In the genomic region with DNA sequence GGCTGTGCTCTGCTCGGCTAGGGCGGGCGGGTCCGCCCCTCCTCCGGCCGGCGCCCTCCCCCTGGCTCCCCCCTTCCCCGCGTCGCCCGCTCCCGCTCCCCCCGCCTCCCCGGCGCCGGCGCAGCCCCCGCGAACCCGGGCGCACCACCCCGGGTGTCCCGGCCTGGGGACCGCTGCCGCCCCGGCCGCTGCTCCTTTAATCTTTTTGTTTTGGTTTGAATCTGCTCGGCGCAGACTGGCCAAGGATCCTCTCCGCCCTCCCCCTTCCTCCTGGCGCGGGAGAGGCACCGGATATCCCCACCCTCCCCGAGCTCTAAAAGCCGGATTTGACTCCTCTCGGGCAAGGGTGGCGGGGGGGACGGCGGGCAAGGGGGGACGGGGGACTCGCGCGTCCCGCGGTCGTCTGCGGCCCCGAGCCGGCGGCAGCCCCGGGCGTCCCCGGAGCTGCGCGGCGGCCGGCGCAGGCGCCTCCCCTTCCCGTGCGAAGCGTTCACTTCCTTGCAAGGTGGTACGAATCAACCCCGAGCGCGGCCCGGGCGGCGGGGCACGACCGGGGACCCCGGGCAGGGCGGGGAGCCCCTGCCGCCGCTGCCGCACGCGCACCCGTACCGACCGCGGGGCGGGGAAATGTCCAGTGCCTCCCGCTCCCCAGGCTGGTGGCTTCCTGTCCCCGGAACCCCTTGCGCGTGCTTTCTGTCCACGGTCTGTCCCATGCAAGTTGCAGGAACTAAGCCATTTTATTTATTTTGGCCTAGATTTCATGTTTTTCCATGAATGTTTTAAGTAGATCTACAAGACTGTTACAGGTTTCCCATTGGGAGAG, we compare ENCODE assay signal across 8 cellular contexts. TPM values are rescaled to one million over a fixed set of nuclear protein-coding genes. Genes with fewer than 3 reads are reported as not detected.
DNase-seq lines count a peak whose midpoint lies in the region; ATAC-seq, FAIRE-seq and TF ChIP-seq lines count a peak whose summit lies in the region.

A gene with protein sequence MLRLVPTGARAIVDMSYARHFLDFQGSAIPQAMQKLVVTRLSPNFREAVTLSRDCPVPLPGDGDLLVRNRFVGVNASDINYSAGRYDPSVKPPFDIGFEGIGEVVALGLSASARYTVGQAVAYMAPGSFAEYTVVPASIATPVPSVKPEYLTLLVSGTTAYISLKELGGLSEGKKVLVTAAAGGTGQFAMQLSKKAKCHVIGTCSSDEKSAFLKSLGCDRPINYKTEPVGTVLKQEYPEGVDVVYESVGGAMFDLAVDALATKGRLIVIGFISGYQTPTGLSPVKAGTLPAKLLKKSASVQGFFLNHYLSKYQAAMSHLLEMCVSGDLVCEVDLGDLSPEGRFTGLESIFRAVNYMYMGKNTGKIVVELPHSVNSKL (minus strand): TSS at position 11 of the 823 bp plus-strand sequence. CDS start 81 bp downstream, outside the sequence.

- no peak for TF ChIP-seq CTCF in WTC11 (IDR thresholded peaks at IDR 0.05)
- TF ChIP-seq CTCF in bronchial epithelial cell (IDR thresholded peaks at IDR 0.05; ENCODE audit: insufficient read depth, low read length, severe bottlenecking): no peak

- H3K27me3 ChIP-seq in ACC112 (ENCODE audit: insufficient read depth, low read length) (no peaks in the 10 kb centered on the region), bronchial epithelial cell (ENCODE audit: control insufficient read depth, insufficient read depth, low read length) (no peaks in the 10 kb centered on the region), small intestine (ENCODE audit: control insufficient read depth in 2 of 2, insufficient read depth in 2 of 2, low read length in 2 of 2) (no peaks in the 10 kb centered on the region)

- H3K4me3 ChIP-seq in ACC112 (ENCODE audit: low read depth, low read length): peak within 1 kb of the TSS; percentile 97
- H3K4me3 ChIP-seq in bronchial epithelial cell (ENCODE audit: low read depth, low read length): peak within 1 kb of the TSS; percentile 77
- H3K4me3 ChIP-seq in small intestine (ENCODE audit: low read depth in 1 of 2, low read length in 2 of 2): peak within 1 kb of the TSS; percentile 91 to 97

- peak; percentile 48 for DNase-seq in NCI-H226
- DNase-seq in WTC11 (ENCODE audit: low spot score): peak; percentile 72
- DNase-seq in bronchial epithelial cell (ENCODE audit: low read depth): peak; percentile 48
- DNase-seq in iPS-NIHi11 (ENCODE audit: low spot score): peak; percentile 78
- DNase-seq in small intestine: peak; percentile 82

- FAIRE-seq in bronchial epithelial cell (lab: Jason Lieb, UNC) (no peak), small intestine (lab: Jason Lieb, UNC) (no peak)

- peak within 1 kb of the TSS; percentile 84 for H3K4me3 Mint-ChIP-seq in WTC11

- CTCF ChIA-PET in WTC11 (lab: Charles Lee): interaction anchor here (0.6 kb wide), 1 partner anchor 658 kb away, joined by 3 read pairs; no protein-coding TSS in a partner anchor

- peaks cover 48% of the 10 kb centered on the region for H3K79me2 ChIP-seq in ACC112 (ENCODE audit: control insufficient read depth, insufficient read depth, low read length, unreplicated experiment)

- peaks cover 52% of the 10 kb centered on the region for H3K4me1 Mint-ChIP-seq in WTC11

- H3K27ac ChIP-seq in ACC112 (ENCODE audit: low read depth, low read length): peak within 1 kb of the TSS; percentile 75
- peak within 1 kb of the TSS; percentile 94 to 99 for H3K27ac ChIP-seq in small intestine (ENCODE audit: low read depth in 1 of 2, low read length in 1 of 2)

- peak within 1 kb of the TSS; percentile 67 for H3K27ac Mint-ChIP-seq in WTC11

- peaks cover 81% of the 10 kb centered on the region for H3K27me3 Mint-ChIP-seq in WTC11 (ENCODE audit: low read depth)

- no peaks in the 10 kb centered on the region for H3K9me3 ChIP-seq in small intestine (ENCODE audit: control insufficient read depth, low read depth)

- WGBS in small intestine, 3 donors: 0 to 1% (median 0%) methylated on average over 40 to 88 of the region's 88 CpGs

- H3K9me3 Mint-ChIP-seq in WTC11: no peaks in the 10 kb centered on the region

- POLR2A ChIA-PET in WTC11 (lab: Charles Lee): interaction anchor here (0.7 kb wide), 1 partner anchor 12 kb away, joined by 3 read pairs; no protein-coding TSS in a partner anchor

- H3K4me1 ChIP-seq in ACC112 (ENCODE audit: control insufficient read depth, insufficient read depth, low read length, unreplicated experiment) (peaks cover 34% of the 10 kb centered on the region), small intestine (ENCODE audit: control insufficient read depth in 2 of 2, insufficient read depth in 1 of 2, low read depth in 1 of 2, low read length in 1 of 2) (peaks cover 2 to 18% of the 10 kb centered on the region in 2 donors)

- ATAC-seq in GM18873 (IDR thresholded peaks at IDR 0.05; ENCODE audit: low FRiP score, unreplicated experiment): peak; percentile 41
- ATAC-seq in HG03103 (IDR thresholded peaks at IDR 0.05; ENCODE audit: low read depth, unreplicated experiment): peak; percentile 35
- ATAC-seq in WTC11: peak; percentile 38

- H3K36me3 Mint-ChIP-seq in WTC11: no peaks in the 10 kb centered on the region

- peak within 1 kb of the TSS; percentile 74 for H2AFZ ChIP-seq in ACC112 (ENCODE audit: low read length, unreplicated experiment)

- H3K36me3 ChIP-seq in ACC112 (ENCODE audit: insufficient read depth, low read length): no peaks in the 10 kb centered on the region
- H3K36me3 ChIP-seq in bronchial epithelial cell (ENCODE audit: control insufficient read depth, insufficient read depth, low read length): no peaks in the 10 kb centered on the region
- no peaks in the 10 kb centered on the region for H3K36me3 ChIP-seq in small intestine (ENCODE audit: control insufficient read depth in 2 of 2, insufficient read depth in 2 of 2, low read length in 2 of 2)

TF ChIP-seq in WTC11, 78 proteins besides CTCF, POLR2A, EP300 and RAD21 (continues in another document):
- TF ChIP-seq ETV6 (CRISPR knock-in tag; IDR thresholded peaks at IDR 0.05) (no peak), FOXJ3 (CRISPR knock-in tag; IDR thresholded peaks at IDR 0.05; ENCODE audit: borderline replicate concordance) (no peak), GTF2I (CRISPR knock-in tag; conservative IDR thresholded peaks at IDR 0.05) (no peak), SOX15 (CRISPR knock-in tag; IDR thresholded peaks at IDR 0.05) (no peak), TEAD4 (CRISPR knock-in tag; IDR thresholded peaks at IDR 0.05) (no peak), ZNF219 (CRISPR knock-in tag; IDR thresholded peaks at IDR 0.05; ENCODE audit: borderline replicate concordance) (no peak), ZNF396 (CRISPR knock-in tag; IDR thresholded peaks at IDR 0.05; ENCODE audit: borderline replicate concordance) (no peak), RELA (CRISPR knock-in tag; IDR thresholded peaks at IDR 0.05; ENCODE audit: borderline replicate concordance) (no peak), ZNF232 (CRISPR knock-in tag; IDR thresholded peaks at IDR 0.05) (no peak)
- TF ChIP-seq, protein P1, sequence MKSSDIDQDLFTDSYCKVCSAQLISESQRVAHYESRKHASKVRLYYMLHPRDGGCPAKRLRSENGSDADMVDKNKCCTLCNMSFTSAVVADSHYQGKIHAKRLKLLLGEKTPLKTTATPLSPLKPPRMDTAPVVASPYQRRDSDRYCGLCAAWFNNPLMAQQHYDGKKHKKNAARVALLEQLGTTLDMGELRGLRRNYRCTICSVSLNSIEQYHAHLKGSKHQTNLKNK (CRISPR knock-in tag; IDR thresholded peaks at IDR 0.05): no peak
- TF ChIP-seq, protein P2, sequence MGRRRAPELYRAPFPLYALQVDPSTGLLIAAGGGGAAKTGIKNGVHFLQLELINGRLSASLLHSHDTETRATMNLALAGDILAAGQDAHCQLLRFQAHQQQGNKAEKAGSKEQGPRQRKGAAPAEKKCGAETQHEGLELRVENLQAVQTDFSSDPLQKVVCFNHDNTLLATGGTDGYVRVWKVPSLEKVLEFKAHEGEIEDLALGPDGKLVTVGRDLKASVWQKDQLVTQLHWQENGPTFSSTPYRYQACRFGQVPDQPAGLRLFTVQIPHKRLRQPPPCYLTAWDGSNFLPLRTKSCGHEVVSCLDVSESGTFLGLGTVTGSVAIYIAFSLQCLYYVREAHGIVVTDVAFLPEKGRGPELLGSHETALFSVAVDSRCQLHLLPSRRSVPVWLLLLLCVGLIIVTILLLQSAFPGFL (CRISPR knock-in tag; IDR thresholded peaks at IDR 0.05; ENCODE audit: borderline replicate concordance): no peak
- TF ChIP-seq, protein P3, sequence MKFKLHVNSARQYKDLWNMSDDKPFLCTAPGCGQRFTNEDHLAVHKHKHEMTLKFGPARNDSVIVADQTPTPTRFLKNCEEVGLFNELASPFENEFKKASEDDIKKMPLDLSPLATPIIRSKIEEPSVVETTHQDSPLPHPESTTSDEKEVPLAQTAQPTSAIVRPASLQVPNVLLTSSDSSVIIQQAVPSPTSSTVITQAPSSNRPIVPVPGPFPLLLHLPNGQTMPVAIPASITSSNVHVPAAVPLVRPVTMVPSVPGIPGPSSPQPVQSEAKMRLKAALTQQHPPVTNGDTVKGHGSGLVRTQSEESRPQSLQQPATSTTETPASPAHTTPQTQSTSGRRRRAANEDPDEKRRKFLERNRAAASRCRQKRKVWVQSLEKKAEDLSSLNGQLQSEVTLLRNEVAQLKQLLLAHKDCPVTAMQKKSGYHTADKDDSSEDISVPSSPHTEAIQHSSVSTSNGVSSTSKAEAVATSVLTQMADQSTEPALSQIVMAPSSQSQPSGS (CRISPR knock-in tag; IDR thresholded peaks at IDR 0.05; ENCODE audit: borderline replicate concordance, low read depth): no peak
- TF ChIP-seq, protein P4, sequence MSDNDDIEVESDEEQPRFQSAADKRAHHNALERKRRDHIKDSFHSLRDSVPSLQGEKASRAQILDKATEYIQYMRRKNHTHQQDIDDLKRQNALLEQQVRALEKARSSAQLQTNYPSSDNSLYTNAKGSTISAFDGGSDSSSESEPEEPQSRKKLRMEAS (CRISPR knock-in tag; IDR thresholded peaks at IDR 0.05): no peak

RNA-seq across cellular contexts. Expression of the gene that starts here (rescaled TPM):
- total RNA-seq in WTC11 (2021): 11.8 to 13.8 TPM (median 12.8 TPM) in 3 replicates
- 6.3 and 6.8 TPM in 2 replicates for total RNA-seq in bronchial epithelial cell
- 10 to 100 TPM; 11.6 to 23.3 (median 21.0) TPM for polyA plus RNA-seq in small intestine

Comparison
In these comparisons a context has a peak if more than half of its experiments do, and no peak if none do; other contexts are left out.
1. Peak in every context shown above with its lines: DNase-seq, ATAC-seq, H3K4me3 ChIP-seq and H3K27ac ChIP-seq.